In genomic region chr15:45587861-45588170, GRCh38 we compare ENCODE assay signal across 8 cellular contexts. TPM values are rescaled to one million over a fixed set of nuclear protein-coding genes. Genes with fewer than 3 reads are reported as not detected.
DNase-seq lines count a peak whose midpoint lies in the region; ATAC-seq and TF ChIP-seq lines count a peak whose summit lies in the region.

No MANE protein-coding gene starts in this region.

- CTCF ChIA-PET in T-cell (lab: Charles Lee) = interaction anchor here (0.7 to 2.4 kb wide), 10 partner anchors 15 to 470 kb away, joined by 3 to 16 read pairs (median 4); no protein-coding TSS in a partner anchor

- peak overlapping the region; percentile 96 to 100 (median 100) for H3K4me3 Mint-ChIP-seq in T-cell

- DNase-seq in T-cell = no peak
- no peak for DNase-seq in fibroblast of the aortic adventitia (ENCODE audit: low read depth)
- DNase-seq in retinal pigment epithelial cell (ENCODE audit: low read depth) = peak; percentile 77
- no peak for DNase-seq in DMS53 treated with DMSO at 0.1 percent for 48 hours (lab: John Stamatoyannopoulos, UW; ENCODE audit: unreplicated experiment)
- no peak for DNase-seq in NCI-H2171 treated with DMSO at 0.1 percent for 48 hours (lab: John Stamatoyannopoulos, UW)
- no peak for DNase-seq in HT-29 (ENCODE audit: low spot score)
- DNase-seq in NCI-H1105 (lab: John Stamatoyannopoulos, UW) = no peak

- H3K27me3 Mint-ChIP-seq in T-cell = no peaks in the 10 kb centered on the region

- TF ChIP-seq CTCF in fibroblast of the aortic adventitia (IDR thresholded peaks at IDR 0.05; ENCODE audit: insufficient read depth, low read length) (no peak), retinal pigment epithelial cell (conservative IDR thresholded peaks at IDR 0.05; ENCODE audit: low read depth, low read length) (no peak)

- no peaks in the 10 kb centered on the region for H3K9me3 Mint-ChIP-seq in T-cell

- POLR2A ChIA-PET in T-cell (lab: Charles Lee) = interaction anchor here (0.6 to 2.8 kb wide), 5 partner anchors 19 to 388 kb away, joined by 3 to 8 read pairs (median 4); partner anchors contain the start of gene SQOR (in 1 of the 2)

- H3K4me3 ChIP-seq in GM08714 (ENCODE audit: low read length) (peak overlapping the region; percentile 100), fibroblast of the aortic adventitia (ENCODE audit: low read depth, low read length) (peak overlapping the region; percentile 93), retinal pigment epithelial cell (ENCODE audit: low read length) (peak overlapping the region; percentile 76)

- peak overlapping the region; percentile 100 for H3K27ac Mint-ChIP-seq in T-cell

- H3K36me3 Mint-ChIP-seq in T-cell = peaks cover 4% of the 10 kb centered on the region

- ATAC-seq in T-cell (replicated peaks in 1 of 4) = no peak

- peaks cover 36 to 56% (median 54%) of the 10 kb centered on the region in 3 donors for H3K4me1 Mint-ChIP-seq in T-cell

RNA-seq across cellular contexts. Expression of gene BLOC1S6, which starts 0.6 kb away (rescaled TPM):
- total RNA-seq in T-cell (10 to 100 TPM; 37.5 to 59.5 (median 40.5) TPM), fibroblast of the aortic adventitia (ENCODE audit: low replicate concordance) (105 and 107 TPM in 2 replicates)
- 18.5 and 25.4 TPM in 2 replicates for total RNA-seq in HT-29 (2014; rRNA removed; shearing (Covaris generic))

RNA-seq across cellular contexts. Expression of gene SQOR, which starts 47.0 kb away (rescaled TPM):
- total RNA-seq in T-cell = 10 to 100 TPM; 29.5 to 43.0 (median 33.4) TPM
- 79.5 and 101 TPM in 2 replicates for total RNA-seq in fibroblast of the aortic adventitia (ENCODE audit: low replicate concordance)
- 14.5 and 20.2 TPM in 2 replicates for total RNA-seq in HT-29 (2014; rRNA removed; shearing (Covaris generic))
